In the genomic region with DNA sequence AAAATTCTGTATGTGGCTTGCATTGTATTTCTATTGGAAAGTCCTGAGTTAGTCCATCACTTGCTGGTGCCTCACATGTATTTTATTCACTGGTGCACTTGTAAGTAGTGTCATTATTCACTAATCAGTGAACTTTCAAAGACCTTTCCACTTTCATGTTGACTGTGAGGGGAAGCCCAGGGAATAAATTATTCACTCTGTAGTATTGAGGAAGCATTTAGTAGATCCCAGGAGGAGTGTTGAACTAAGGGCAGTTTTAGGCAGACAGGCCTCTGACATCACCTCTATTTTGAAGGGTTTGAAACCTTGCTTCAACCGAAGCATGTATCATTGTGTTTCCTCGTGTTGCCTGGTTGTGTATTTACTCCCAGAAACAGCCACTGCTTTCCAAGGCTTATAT, we compare ENCODE assay signal across 15 cellular contexts.
DNase-seq lines count a peak whose midpoint lies in the region; ATAC-seq and TF ChIP-seq lines count a peak whose summit lies in the region.
"Had no signal": no experiment of that assay in that cellular context is flagged by ENCODE, and none has a peak within 500 bp of the region (broad histone marks: within the 10 kb centered on the region; RNA-seq: fewer than 3 reads in every experiment).

No MANE protein-coding gene starts in this region.

- no TSS peak for BruUV-seq in PC-9 (replicated peaks; lab: Mats Ljungman, UMichigan)

- H3K27me3 ChIP-seq in PC-9 (ENCODE audit: insufficient read depth, low read depth) (no peaks in the 10 kb centered on the region), HAP-1 (ENCODE audit: low read depth) (no peaks in the 10 kb centered on the region)
- H3K27me3 ChIP-seq: colonic mucosa, neutrophil had no signal

- H3K4me1 ChIP-seq in PC-9 (replicated peaks; ENCODE audit: insufficient read depth): no peaks in the 10 kb centered on the region
- H3K4me1 ChIP-seq in HAP-1: no peaks in the 10 kb centered on the region
- H3K4me1 ChIP-seq: colonic mucosa had no signal

- no peaks in the 10 kb centered on the region for H3F3A ChIP-seq in PC-9 (ENCODE audit: insufficient read depth, low read depth)

- no peaks in the 10 kb centered on the region for H3K36me3 Mint-ChIP-seq in glutamatergic neuron (ENCODE audit: unreplicated experiment)

- H3K9me2 ChIP-seq in PC-9 (ENCODE audit: insufficient read depth): no peaks in the 10 kb centered on the region

- no peak overlapping the region for H3K4me2 ChIP-seq in PC-9

- intact Hi-C loops in PC-9 (cut with micrococcal nuclease; ENCODE audit: unreplicated experiment): no loop called here

- no peaks in the 10 kb centered on the region for H3K79me2 ChIP-seq in PC-9 (ENCODE audit: low read depth)

- CTCF ChIA-PET in PC-9 (lab: Charles Lee): no interaction called here

- no peak for DNase-seq in glutamatergic neuron
- DNase-seq in NK-92 treated with Interleukin-12 subunit alpha and Interleukin-12 subunit beta, amount 100 ng/mL, for 24 hours (lab: John Stamatoyannopoulos, UW): no peak
- DNase-seq in PC-9: no peak
- DNase-seq in HAP-1 (ENCODE audit: low spot score in 2 of 2): no peak
- DNase-seq: activated CD4-positive, CD25-positive, alpha-beta regulatory T cell; activated gamma-delta T cell; Calu3; colonic mucosa; foreskin melanocyte; stimulated activated naive CD4-positive, alpha-beta T cell had no signal

- H3K4me3 ChIP-seq in PC-9 (no peak overlapping the region), HAP-1 (no peak overlapping the region)
- H3K4me3 ChIP-seq: colonic mucosa had no signal

- H3K4me1 Mint-ChIP-seq in glutamatergic neuron (ENCODE audit: low read depth, unreplicated experiment): peaks cover 2% of the 10 kb centered on the region

- H3K27ac ChIP-seq in PC-9: no peak overlapping the region
- H3K27ac ChIP-seq: colonic mucosa, neutrophil had no signal

- in situ Hi-C loops in HAP-1 (cut with MboI; ENCODE audit: low sequenced_read_pairs): no loop called here

- no peaks in the 10 kb centered on the region for H4K20me1 ChIP-seq in PC-9 (ENCODE audit: insufficient read depth)

- POLR2A ChIA-PET in PC-9 (lab: Charles Lee; ENCODE audit: unreplicated experiment): no interaction called here

- H3K9me3 ChIP-seq in PC-9 (ENCODE audit: insufficient read depth, low read depth) (no peaks in the 10 kb centered on the region), HAP-1 (no peaks in the 10 kb centered on the region)
- H3K9me3 ChIP-seq: colonic mucosa, neutrophil had no signal

- H3K9me3 Mint-ChIP-seq in glutamatergic neuron (ENCODE audit: unreplicated experiment): peaks cover 4% of the 10 kb centered on the region

- peak; percentile 99 for ATAC-seq in GM18907 (IDR thresholded peaks at IDR 0.05; ENCODE audit: unreplicated experiment)
- ATAC-seq in GM21447 (IDR thresholded peaks at IDR 0.05; ENCODE audit: unreplicated experiment): peak; percentile 87
- peak; percentile 87 for ATAC-seq in HG03045 (IDR thresholded peaks at IDR 0.05; ENCODE audit: unreplicated experiment)
- ATAC-seq: Right ventricle myocardium inferior had no signal

- H2AFZ ChIP-seq in PC-9: no peak overlapping the region

- TF ChIP-seq CTCF in glutamatergic neuron (IDR thresholded peaks at IDR 0.05; ENCODE audit: partially characterized antibody, unreplicated experiment): no peak
- no peak for TF ChIP-seq CTCF in PC-9 (conservative IDR thresholded peaks at IDR 0.05)

- H3K4me3 Mint-ChIP-seq in glutamatergic neuron (ENCODE audit: unreplicated experiment): no peak overlapping the region

- no peaks in the 10 kb centered on the region for H3K36me3 ChIP-seq in PC-9 (ENCODE audit: low read depth)
- H3K36me3 ChIP-seq in HAP-1 (replicated peaks): no peaks in the 10 kb centered on the region
- H3K36me3 ChIP-seq: colonic mucosa, neutrophil had no signal

- H3K27me3 Mint-ChIP-seq in glutamatergic neuron (ENCODE audit: unreplicated experiment): no peaks in the 10 kb centered on the region

- H3K27ac Mint-ChIP-seq in glutamatergic neuron (ENCODE audit: unreplicated experiment): peak overlapping the region; percentile 49
